23 cellular contexts compared by ENCODE assay signal in genomic region chr1:46543382-46543760, GRCh38. TPM values are rescaled to one million over a fixed set of nuclear protein-coding genes. Genes with fewer than 3 reads are reported as not detected.
"Had no signal": no experiment of that assay in that cellular context is flagged by ENCODE, and none has a peak within 500 bp of the region (broad histone marks: within the 10 kb centered on the region; RNA-seq: fewer than 3 reads in every experiment).

No MANE protein-coding gene starts in this region.

- H3K36me3 Mint-ChIP-seq: activated CD4-positive, alpha-beta memory T cell treated with anti-CD3 and anti-CD28 coated beads for 36 hours; activated naive CD8-positive, alpha-beta T cell treated with anti-CD3 and anti-CD28 coated beads, Interleukin-2, amount 10 ng/mL, durations not matched to agents 7 days and 5 days; natural killer cell treated with Interleukin-12 subunit alpha and Interleukin-12 subunit beta and Interleukin-15 and Interleukin-18, amount 100 ng/mL, for 72 hours had no signal

- H3K4me1 Mint-ChIP-seq: activated B cell treated with CpG ODN at 0.5 μM for 24 hours had no signal

- H3K36me3 ChIP-seq: lower lobe of right lung, tibial nerve had no signal

- H3K9me3 ChIP-seq: body of pancreas, lower lobe of right lung, tibial nerve had no signal

- H3K27me3 ChIP-seq: body of pancreas had no signal

- H3K27ac ChIP-seq: body of pancreas, epithelial cell of prostate, lower lobe of right lung, tibial nerve had no signal

- H3K4me1 ChIP-seq: body of pancreas, lower lobe of right lung had no signal

- H3K4me3 ChIP-seq: body of pancreas, lower lobe of right lung had no signal

- H3K4me3 Mint-ChIP-seq: activated B cell treated with CpG ODN at 0.5 μM for 24 hours; activated CD4-positive, alpha-beta memory T cell treated with anti-CD3 and anti-CD28 coated beads for 36 hours; activated naive CD8-positive, alpha-beta T cell treated with anti-CD3 and anti-CD28 coated beads, Interleukin-2, amount 10 ng/mL, durations not matched to agents 7 days and 5 days; natural killer cell treated with Interleukin-12 subunit alpha and Interleukin-12 subunit beta and Interleukin-15 and Interleukin-18, amount 100 ng/mL, for 72 hours; stimulated activated naive CD8-positive, alpha-beta T cell treated with anti-CD3 and anti-CD28 coated beads, Interleukin-15, Interleukin-2, amounts not matched to agents 100 ng/mL and 50 ng/mL, for 24 hours; T-helper 2 cell treated with Interferon-gamma antibody and Interleukin-4, amounts not matched to agents 5 μg/mL and 100 μg/mL, for 36 hours had no signal

- ATAC-seq: body of pancreas; left colon; lower lobe of right lung; natural killer cell treated with Interleukin-12 subunit alpha and Interleukin-12 subunit beta and Interleukin-15 and Interleukin-18, amount 100 ng/mL, for 72 hours had no signal

- DNase-seq: activated B cell treated with CpG ODN at 0.5 μM for 24 hours; activated CD4-positive, alpha-beta memory T cell treated with anti-CD3 and anti-CD28 coated beads for 36 hours; activated CD4-positive, alpha-beta T cell treated with anti-CD3 and anti-CD28 coated beads for 4 hours; activated naive CD4-positive, alpha-beta T cell treated with Interleukin-2 at 50 U/mL for 16 hours; activated naive CD8-positive, alpha-beta T cell treated with anti-CD3 and anti-CD28 coated beads, Interleukin-2, amount 10 ng/mL, durations not matched to agents 7 days and 5 days; activated T-cell treated with anti-CD3 and anti-CD28 coated beads, Interleukin-2, amount 50 U/mL, for 1 hour; body of pancreas; dermis blood vessel endothelial cell; foreskin fibroblast; hypothalamus; left colon; lower lobe of right lung; stimulated activated CD4-positive, alpha-beta T cell treated with anti-CD3 and anti-CD28 coated beads, Interleukin-2, amount 100 ng/mL, for 24 hours had no signal

- H3K9me3 Mint-ChIP-seq: activated B cell treated with CpG ODN at 0.5 μM for 24 hours; activated CD4-positive, alpha-beta memory T cell treated with anti-CD3 and anti-CD28 coated beads for 36 hours; activated naive CD8-positive, alpha-beta T cell treated with anti-CD3 and anti-CD28 coated beads, Interleukin-2, amount 10 ng/mL, durations not matched to agents 7 days and 5 days; activated T-helper 2 cell treated with anti-CD3 and anti-CD28 coated beads, Interferon-gamma antibody, Interleukin-2, Interleukin-4, amounts not matched to agents 10 μg/mL and 5 μg/mL and 100 μg/mL, durations not matched to agents 14 hours and 24 hours and 36 hours; natural killer cell treated with Interleukin-12 subunit alpha and Interleukin-12 subunit beta and Interleukin-15 and Interleukin-18, amount 100 ng/mL, for 72 hours; stimulated activated naive CD8-positive, alpha-beta T cell treated with anti-CD3 and anti-CD28 coated beads, Interleukin-15, Interleukin-2, amounts not matched to agents 100 ng/mL and 50 ng/mL, for 24 hours; T-helper 2 cell treated with Interferon-gamma antibody and Interleukin-4, amounts not matched to agents 5 μg/mL and 100 μg/mL, for 36 hours had no signal

- H3K27ac Mint-ChIP-seq: activated B cell treated with CpG ODN at 0.5 μM for 24 hours; activated CD4-positive, alpha-beta memory T cell treated with anti-CD3 and anti-CD28 coated beads for 36 hours; activated naive CD8-positive, alpha-beta T cell treated with anti-CD3 and anti-CD28 coated beads, Interleukin-2, amount 10 ng/mL, durations not matched to agents 7 days and 5 days; activated T-helper 2 cell treated with anti-CD3 and anti-CD28 coated beads, Interferon-gamma antibody, Interleukin-2, Interleukin-4, amounts not matched to agents 10 μg/mL and 5 μg/mL and 100 μg/mL, durations not matched to agents 14 hours and 24 hours and 36 hours; natural killer cell treated with Interleukin-12 subunit alpha and Interleukin-12 subunit beta and Interleukin-15 and Interleukin-18, amount 100 ng/mL, for 72 hours; stimulated activated naive CD8-positive, alpha-beta T cell treated with anti-CD3 and anti-CD28 coated beads, Interleukin-15, Interleukin-2, amounts not matched to agents 100 ng/mL and 50 ng/mL, for 24 hours; T-helper 2 cell treated with Interferon-gamma antibody and Interleukin-4, amounts not matched to agents 5 μg/mL and 100 μg/mL, for 36 hours had no signal

RNA-seq across cellular contexts. Expression of gene KNCN, which starts 8.1 kb away (rescaled TPM):
- total RNA-seq: activated B cell treated with CpG ODN at 0.5 μM for 24 hours; activated CD4-positive, alpha-beta memory T cell treated with anti-CD3 and anti-CD28 coated beads for 36 hours; activated naive CD8-positive, alpha-beta T cell treated with anti-CD3 and anti-CD28 coated beads, Interleukin-2, amount 10 ng/mL, durations not matched to agents 7 days and 5 days; activated T-helper 2 cell treated with anti-CD3 and anti-CD28 coated beads, Interferon-gamma antibody, Interleukin-2, Interleukin-4, amounts not matched to agents 10 μg/mL and 5 μg/mL and 100 μg/mL, durations not matched to agents 14 hours and 24 hours and 36 hours; body of pancreas; cardiac septum; dermis blood vessel endothelial cell; glomerular endothelial cell; left colon; lower lobe of right lung; natural killer cell treated with Interleukin-12 subunit alpha and Interleukin-12 subunit beta and Interleukin-15 and Interleukin-18, amount 100 ng/mL, for 72 hours; omental fat pad; posterior vena cava; tibial nerve had no signal

RNA-seq across cellular contexts. Expression of gene DMBX1, which starts 53.7 kb away (rescaled TPM):
- total RNA-seq: activated B cell treated with CpG ODN at 0.5 μM for 24 hours; activated T-helper 2 cell treated with anti-CD3 and anti-CD28 coated beads, Interferon-gamma antibody, Interleukin-2, Interleukin-4, amounts not matched to agents 10 μg/mL and 5 μg/mL and 100 μg/mL, durations not matched to agents 14 hours and 24 hours and 36 hours; body of pancreas; cardiac septum; dermis blood vessel endothelial cell; glomerular endothelial cell; left colon; lower lobe of right lung; omental fat pad; posterior vena cava; tibial nerve had no signal
